26 cellular contexts compared by ENCODE assay signal in genomic region chr6:10588562-10589428, GRCh38.
A peak's percentile ranks its signal among the peaks of the same experiment; 100 is the strongest.
DNase-seq lines count a peak whose midpoint lies in the region; ATAC-seq and TF ChIP-seq lines count a peak whose summit lies in the region.
"Had no signal": no experiment of that assay in that cellular context is flagged by ENCODE, and none has a peak within 500 bp of the region (broad histone marks: within the 10 kb centered on the region; RNA-seq: fewer than 3 reads in every experiment).

No MANE protein-coding gene starts in this region.

- ATAC-seq in GM21619 (IDR thresholded peaks at IDR 0.05; ENCODE audit: unreplicated experiment) (no peak), left lobe of liver (no peak)
- ATAC-seq: Panc1; stimulated activated naive B cell treated with anti-CD40 and anti-IgM and Interleukin-4, amounts not matched to agents 10 μg/mL and 1 μg/mL and 100 μg/mL, for 72 hours had no signal

- TF ChIP-seq CTCF in HEK293 (tag by site-specific recombination; IDR thresholded peaks at IDR 0.05), result no peak

- H3K4me3 Mint-ChIP-seq in T-helper 2 cell treated with Interferon-gamma antibody and Interleukin-4, amounts not matched to agents 5 μg/mL and 100 μg/mL, for 36 hours, result no peak overlapping the region
- H3K4me3 Mint-ChIP-seq: activated naive CD4-positive, alpha-beta T cell treated with anti-CD3 and anti-CD28 coated beads for 36 hours; brain; immature natural killer cell; natural killer cell treated with Interleukin-12 subunit alpha and Interleukin-12 subunit beta and Interleukin-15 and Interleukin-18, amount 100 ng/mL, for 72 hours; stimulated activated naive B cell treated with anti-CD40 and anti-IgM and Interleukin-4, amounts not matched to agents 10 μg/mL and 1 μg/mL and 100 μg/mL, for 72 hours had no signal

- no peaks in the 10 kb centered on the region for H3K9me3 Mint-ChIP-seq in T-helper 2 cell treated with Interferon-gamma antibody and Interleukin-4, amounts not matched to agents 5 μg/mL and 100 μg/mL, for 36 hours
- H3K9me3 Mint-ChIP-seq: activated naive CD4-positive, alpha-beta T cell treated with anti-CD3 and anti-CD28 coated beads for 36 hours; brain; immature natural killer cell; natural killer cell treated with Interleukin-12 subunit alpha and Interleukin-12 subunit beta and Interleukin-15 and Interleukin-18, amount 100 ng/mL, for 72 hours; stimulated activated naive B cell treated with anti-CD40 and anti-IgM and Interleukin-4, amounts not matched to agents 10 μg/mL and 1 μg/mL and 100 μg/mL, for 72 hours had no signal

- peak overlapping the region; percentile 54; the same call in 1 of the 2 replicates for H3K9ac ChIP-seq in ES-I3 (ENCODE audit: low read depth, low read length)
- H3K9ac ChIP-seq in duodenal mucosa (ENCODE audit: low read depth in 1 of 2, low read length in 2 of 2), result no peak overlapping the region

- H3K27ac ChIP-seq in HEK293 (ENCODE audit: extremely low read depth, low read depth, low read length) (no peak overlapping the region), duodenal mucosa (ENCODE audit: low read depth, low read length) (peak overlapping the region; percentile 13)
- H3K27ac ChIP-seq: adrenal gland, upper lobe of right lung had no signal

- H3K36me3 Mint-ChIP-seq in T-helper 2 cell treated with Interferon-gamma antibody and Interleukin-4, amounts not matched to agents 5 μg/mL and 100 μg/mL, for 36 hours (ENCODE audit: low read depth), result no peaks in the 10 kb centered on the region
- H3K36me3 Mint-ChIP-seq: immature natural killer cell; natural killer cell treated with Interleukin-12 subunit alpha and Interleukin-12 subunit beta and Interleukin-15 and Interleukin-18, amount 100 ng/mL, for 72 hours had no signal

- peaks cover 45% of the 10 kb centered on the region for H3K4me1 ChIP-seq in ES-I3 (ENCODE audit: insufficient read depth, low read length)
- peaks cover under 1% of the 10 kb centered on the region; the same call in 1 of the 2 replicates for H3K4me1 ChIP-seq in HEK293 (ENCODE audit: control insufficient read depth, insufficient read depth, low read length)
- peaks cover 25 to 29% of the 10 kb centered on the region in 2 donors for H3K4me1 ChIP-seq in duodenal mucosa (ENCODE audit: control insufficient read depth in 1 of 2, insufficient read depth in 2 of 2, low read length in 2 of 2)
- H3K4me1 ChIP-seq: adrenal gland, upper lobe of right lung had no signal

- H3K27ac Mint-ChIP-seq in T-helper 2 cell treated with Interferon-gamma antibody and Interleukin-4, amounts not matched to agents 5 μg/mL and 100 μg/mL, for 36 hours, result no peak overlapping the region
- H3K27ac Mint-ChIP-seq: activated naive CD4-positive, alpha-beta T cell treated with anti-CD3 and anti-CD28 coated beads for 36 hours; brain; immature natural killer cell; natural killer cell treated with Interleukin-12 subunit alpha and Interleukin-12 subunit beta and Interleukin-15 and Interleukin-18, amount 100 ng/mL, for 72 hours; stimulated activated naive B cell treated with anti-CD40 and anti-IgM and Interleukin-4, amounts not matched to agents 10 μg/mL and 1 μg/mL and 100 μg/mL, for 72 hours had no signal

- CTCF ChIA-PET in HEK293 (lab: Yijun Ruan, JAX), result interaction anchor here (0.7 to 1.6 kb wide), 2 partner anchors 20 to 110 kb away, joined by 3 to 7 read pairs; no protein-coding TSS in a partner anchor

- H3K4me3 ChIP-seq in HEK293 (ENCODE audit: low read depth, low read length), result no peak overlapping the region
- H3K4me3 ChIP-seq in duodenal mucosa (ENCODE audit: low read depth in 1 of 2, low read length in 2 of 2), result peak overlapping the region in 1 of 2 donors; percentile 7
- H3K4me3 ChIP-seq: adrenal gland, upper lobe of right lung had no signal

- H3K36me3 ChIP-seq in ES-I3 (ENCODE audit: insufficient read depth, low read length) (no peaks in the 10 kb centered on the region), HEK293 (ENCODE audit: control insufficient read depth in 2 of 2, insufficient read depth in 1 of 2, low read length in 2 of 2) (no peaks in the 10 kb centered on the region), duodenal mucosa (ENCODE audit: control insufficient read depth in 1 of 2, insufficient read depth in 2 of 2, low read length in 2 of 2) (peaks cover 0 to 5% of the 10 kb centered on the region in 2 donors)
- H3K36me3 ChIP-seq: adrenal gland, upper lobe of right lung had no signal

- peaks cover 3% of the 10 kb centered on the region for H3K4me1 Mint-ChIP-seq in T-helper 2 cell treated with Interferon-gamma antibody and Interleukin-4, amounts not matched to agents 5 μg/mL and 100 μg/mL, for 36 hours (ENCODE audit: low read depth)
- H3K4me1 Mint-ChIP-seq: immature natural killer cell had no signal

- peak; percentile 30 for DNase-seq in islet precursor cell
- no peak for DNase-seq in stimulated activated CD4-positive, alpha-beta T cell treated with anti-CD3 and anti-CD28 coated beads, Interleukin-4, amount 100 ng/mL, for 4 hours
- DNase-seq in left lobe of liver (ENCODE audit: low spot score), result no peak
- DNase-seq in T-helper 2 cell treated with Interferon-gamma antibody and Interleukin-4, amounts not matched to agents 5 μg/mL and 100 μg/mL, for 36 hours (ENCODE audit: low spot score), result no peak
- DNase-seq: ACHN; activated CD4-positive, alpha-beta T cell treated with anti-CD3 and anti-CD28 coated beads, Interleukin-2, amount 50 U/mL, for 48 hours; activated naive CD4-positive, alpha-beta T cell treated with anti-CD3 and anti-CD28 coated beads for 36 hours; adrenal gland; effector CD4-positive, alpha-beta T cell; GF-D8; glutamatergic neuron; KBM-7; midbrain; NCI-H2029 treated with DMSO at 0.1 percent for 48 hours; SIG-M5; stimulated activated CD4-positive, alpha-beta T cell treated with anti-CD3 and anti-CD28 coated beads, Interleukin-4, amount 100 ng/mL, for 24 hours; stimulated activated naive B cell treated with anti-CD40 and anti-IgM and Interleukin-4, amounts not matched to agents 10 μg/mL and 1 μg/mL and 100 μg/mL, for 72 hours; upper lobe of right lung had no signal

- H3K9me3 ChIP-seq in ES-I3 (ENCODE audit: control insufficient read depth, insufficient read depth, low read length), result no peaks in the 10 kb centered on the region
- no peaks in the 10 kb centered on the region for H3K9me3 ChIP-seq in HEK293 (ENCODE audit: control insufficient read depth, insufficient read depth, low read depth, low read length)
- no peaks in the 10 kb centered on the region for H3K9me3 ChIP-seq in duodenal mucosa (ENCODE audit: control insufficient read depth in 1 of 2, low read length in 2 of 2)
- H3K9me3 ChIP-seq: adrenal gland, upper lobe of right lung had no signal

- H3K27me3 Mint-ChIP-seq in T-helper 2 cell treated with Interferon-gamma antibody and Interleukin-4, amounts not matched to agents 5 μg/mL and 100 μg/mL, for 36 hours (ENCODE audit: low read depth), result no peaks in the 10 kb centered on the region
- H3K27me3 Mint-ChIP-seq: brain; stimulated activated naive B cell treated with anti-CD40 and anti-IgM and Interleukin-4, amounts not matched to agents 10 μg/mL and 1 μg/mL and 100 μg/mL, for 72 hours had no signal

- POLR2A ChIA-PET in HEK293 (lab: Yijun Ruan, JAX), result no interaction called here

- no peaks in the 10 kb centered on the region for H3K27me3 ChIP-seq in duodenal mucosa (ENCODE audit: control insufficient read depth in 1 of 2, insufficient read depth in 2 of 2, low read length in 2 of 2)
- H3K27me3 ChIP-seq: upper lobe of right lung had no signal

TF ChIP-seq in HEK293, 187 proteins besides CTCF, POLR2A, EP300 and RAD21 (continues in another document):
- TF ChIP-seq MYNN (tag by site-specific recombination; IDR thresholded peaks at IDR 0.05; ENCODE audit: borderline replicate concordance), result no peak
- 0 out of 2 replicates have a peak, but pooled peaks have one; percentile 32 for TF ChIP-seq ZNF18 (tag by site-specific recombination; IDR thresholded peaks at IDR 0.05)
- TF ChIP-seq ZNF239 (tag by site-specific recombination; IDR thresholded peaks at IDR 0.05), result 0 out of 2 replicates have a peak, but pooled peaks have one; percentile 17
- no peak for TF ChIP-seq ZNF558 (tag by site-specific recombination; IDR thresholded peaks at IDR 0.05)
- peak; percentile 38 for TF ChIP-seq ZSCAN4 (tag by site-specific recombination; IDR thresholded peaks at IDR 0.05)
- no peak for TF ChIP-seq ZNF629 (tag by site-specific recombination; IDR thresholded peaks at IDR 0.05)
